14 cellular contexts compared by ENCODE assay signal in the genomic region with DNA sequence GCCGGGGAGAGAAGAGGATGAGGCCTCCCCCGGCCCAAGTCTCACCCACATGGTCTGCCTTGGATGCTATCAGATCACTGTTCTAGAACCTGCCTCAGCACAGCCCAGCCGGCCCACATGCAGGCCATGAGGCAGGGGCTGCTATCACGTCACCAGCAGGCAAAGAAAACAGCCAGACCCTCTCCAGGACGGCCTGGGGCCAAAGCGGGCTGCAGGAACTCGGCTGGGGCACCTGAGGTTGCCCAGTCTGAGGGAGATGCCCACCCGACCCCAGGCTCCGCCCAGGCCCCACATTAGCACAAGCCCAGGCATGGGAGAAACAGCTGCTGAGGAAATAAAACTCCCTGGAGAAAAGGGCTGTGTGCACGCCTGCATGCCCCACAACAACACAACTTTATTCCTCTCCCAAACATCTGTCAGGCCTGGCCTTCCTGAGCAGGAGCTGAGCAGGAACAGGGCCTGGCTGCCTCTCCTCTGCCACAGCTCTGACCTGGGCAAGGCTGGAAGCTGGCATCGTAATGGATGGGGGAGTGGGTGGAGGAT. TPM values are rescaled to one million over a fixed set of nuclear protein-coding genes. Genes with fewer than 3 reads are reported as not detected.
"Had no signal": no experiment of that assay in that cellular context is flagged by ENCODE, and none has a peak within 500 bp of the region (broad histone marks: within the 10 kb centered on the region; RNA-seq: fewer than 3 reads in every experiment).

No MANE protein-coding gene starts in this region.

- H3K27me3 Mint-ChIP-seq: activated CD4-positive, alpha-beta memory T cell treated with anti-CD3 and anti-CD28 coated beads, Interleukin-2, amount 10 ng/mL, durations not matched to agents 7 days and 5 days; activated naive CD4-positive, alpha-beta T cell treated with anti-CD3 and anti-CD28 coated beads, Interleukin-2, amount 10 ng/mL, durations not matched to agents 7 days and 5 days; activated T-cell treated with anti-CD3 and anti-CD28 coated beads, Interleukin-2, amount 50 U/mL, for 24 hours; progenitor cell of endocrine pancreas had no signal

- H3K9me3 ChIP-seq: right atrium auricular region, spleen had no signal

- H3K4me3 ChIP-seq: right atrium auricular region, spleen had no signal

- H3K27me3 ChIP-seq: right atrium auricular region, spleen had no signal

- H3K27ac Mint-ChIP-seq: activated CD4-positive, alpha-beta memory T cell treated with anti-CD3 and anti-CD28 coated beads, Interleukin-2, amount 10 ng/mL, durations not matched to agents 7 days and 5 days; activated T-cell treated with anti-CD3 and anti-CD28 coated beads, Interleukin-2, amount 50 U/mL, for 24 hours; immature natural killer cell; nephron progenitor cell; WTC11 had no signal

- H3K27ac ChIP-seq: epithelial cell of prostate, right atrium auricular region, spleen had no signal

- H3K36me3 Mint-ChIP-seq: activated naive CD4-positive, alpha-beta T cell treated with anti-CD3 and anti-CD28 coated beads, Interleukin-2, amount 10 ng/mL, durations not matched to agents 7 days and 5 days; WTC11 had no signal

- H3K4me1 Mint-ChIP-seq: activated CD4-positive, alpha-beta memory T cell treated with anti-CD3 and anti-CD28 coated beads, Interleukin-2, amount 10 ng/mL, durations not matched to agents 7 days and 5 days; activated naive CD4-positive, alpha-beta T cell treated with anti-CD3 and anti-CD28 coated beads, Interleukin-2, amount 10 ng/mL, durations not matched to agents 7 days and 5 days; WTC11 had no signal

- H3K4me1 ChIP-seq: right atrium auricular region had no signal

- DNase-seq: activated CD4-positive, alpha-beta memory T cell treated with anti-CD3 and anti-CD28 coated beads, Interleukin-2, amount 10 ng/mL, durations not matched to agents 7 days and 5 days; activated CD4-positive, alpha-beta T cell treated with anti-CD3 and anti-CD28 coated beads for 4 hours; foreskin melanocyte; immature natural killer cell; spleen; stimulated activated CD4-positive, alpha-beta T cell treated with anti-CD3 and anti-CD28 coated beads, Interleukin-1b, Interleukin-23, amount 100 ng/mL, for 48 hours had no signal

- H3K4me3 Mint-ChIP-seq: activated CD4-positive, alpha-beta memory T cell treated with anti-CD3 and anti-CD28 coated beads, Interleukin-2, amount 10 ng/mL, durations not matched to agents 7 days and 5 days; activated naive CD4-positive, alpha-beta T cell treated with anti-CD3 and anti-CD28 coated beads, Interleukin-2, amount 10 ng/mL, durations not matched to agents 7 days and 5 days; activated T-cell treated with anti-CD3 and anti-CD28 coated beads, Interleukin-2, amount 50 U/mL, for 24 hours; immature natural killer cell; nephron progenitor cell; WTC11 had no signal

- H3K9me3 Mint-ChIP-seq: activated CD4-positive, alpha-beta memory T cell treated with anti-CD3 and anti-CD28 coated beads, Interleukin-2, amount 10 ng/mL, durations not matched to agents 7 days and 5 days; activated naive CD4-positive, alpha-beta T cell treated with anti-CD3 and anti-CD28 coated beads, Interleukin-2, amount 10 ng/mL, durations not matched to agents 7 days and 5 days; activated T-cell treated with anti-CD3 and anti-CD28 coated beads, Interleukin-2, amount 50 U/mL, for 24 hours; immature natural killer cell; nephron progenitor cell; WTC11 had no signal

RNA-seq across cellular contexts. Expression of a gene that starts 6.7 kb away (rescaled TPM):
- total RNA-seq: activated CD4-positive, alpha-beta memory T cell treated with anti-CD3 and anti-CD28 coated beads, Interleukin-2, amount 10 ng/mL, durations not matched to agents 7 days and 5 days; dermis microvascular lymphatic vessel endothelial cell; WTC11 had no signal
